Comparison of ENCODE assay signal across 8 cellular contexts in the genomic region with DNA sequence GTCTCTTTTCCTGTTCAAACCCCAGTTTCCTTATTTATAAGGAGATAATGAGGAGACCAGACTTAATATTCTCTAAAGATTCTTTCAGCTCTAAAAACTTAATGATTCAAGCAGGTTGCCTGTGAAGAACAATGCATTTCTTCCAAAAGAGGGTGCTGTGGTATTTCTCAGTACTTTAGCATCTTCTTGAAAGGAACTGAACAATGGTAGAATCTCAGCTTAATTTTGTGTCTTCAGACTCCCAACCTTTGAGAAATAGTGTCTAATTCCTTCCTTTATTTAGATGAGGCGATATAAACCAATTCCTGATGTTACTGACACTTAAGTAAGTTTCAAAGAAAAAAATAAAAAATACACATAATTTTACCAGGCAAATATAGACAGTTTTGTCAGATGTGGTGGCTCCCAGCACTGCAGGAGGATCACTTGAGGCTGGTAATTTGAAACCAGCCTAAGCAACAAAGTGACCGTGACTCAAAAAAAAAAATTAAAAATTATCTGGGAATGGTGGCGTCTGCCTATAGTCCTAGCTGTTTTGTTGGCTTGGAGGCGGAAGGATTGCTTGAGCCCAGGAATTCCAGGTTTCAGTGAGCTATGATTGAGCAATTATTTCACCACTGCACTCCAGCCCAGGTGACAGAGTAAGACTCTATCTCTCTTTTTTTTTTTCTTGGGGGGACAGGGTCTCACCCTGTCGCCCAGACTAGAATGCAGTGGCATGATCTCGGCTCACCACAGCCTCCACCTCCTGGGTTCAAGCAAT.
A peak's percentile ranks its signal among the peaks of the same experiment; 100 is the strongest.
DNase-seq lines count a peak whose midpoint lies in the region; ATAC-seq and TF ChIP-seq lines count a peak whose summit lies in the region.

No MANE protein-coding gene starts in this region.

- peaks cover 7% of the 10 kb centered on the region for H3K36me3 Mint-ChIP-seq in activated T-cell treated with anti-CD3 and anti-CD28 coated beads, Interleukin-2, amount 50 U/mL, for 4 hours (ENCODE audit: insufficient read depth)

- ATAC-seq in activated T-cell treated with anti-CD3 and anti-CD28 coated beads, Interleukin-2, amount 50 U/mL, for 4 hours: no peak

- H3K27me3 ChIP-seq in ovary: no peaks in the 10 kb centered on the region

- peaks cover 13% of the 10 kb centered on the region for H3K4me1 Mint-ChIP-seq in activated T-cell treated with anti-CD3 and anti-CD28 coated beads, Interleukin-2, amount 50 U/mL, for 4 hours (ENCODE audit: low read depth)

- intact Hi-C loops in ovary (cut with DNase I): loop anchor here in 3 of 4 donors (5.0 to 10.0 kb wide), 4 partner anchors 70 to 192 kb away; no protein-coding TSS in a partner anchor

- no peak for TF ChIP-seq EP300 in ovary (IDR thresholded peaks at IDR 0.05)

- H3K36me3 ChIP-seq in ovary: no peaks in the 10 kb centered on the region

- no peaks in the 10 kb centered on the region for H3K9me3 ChIP-seq in ovary

- H3K27ac ChIP-seq in epithelial cell of prostate (peak overlapping the region; percentile 91), ovary (peak overlapping the region in 1 of 2 donors; percentile 79)

- peak in 2 of 3 donors; percentile 25 to 53 for TF ChIP-seq CTCF in ovary (IDR thresholded peaks at IDR 0.05)

- 56 to 65% (median 63%) methylated on average over 6 of the region's 6 CpGs for WGBS in ovary, 3 donors

- peak; percentile 68 for DNase-seq in NCI-H2107 treated with DMSO at 0.1 percent for 48 hours (lab: John Stamatoyannopoulos, UW; ENCODE audit: unreplicated experiment)
- no peak for DNase-seq in NCI-H2107 (lab: John Stamatoyannopoulos, UW)
- DNase-seq in NCI-H69 (lab: John Stamatoyannopoulos, UW): peak; percentile 66
- DNase-seq in epithelial cell of prostate (ENCODE audit: low read depth, low spot score): no peak
- DNase-seq in ovary: no peak
- DNase-seq in T-helper 9 cell: no peak
- no peak for DNase-seq in activated T-cell treated with anti-CD3 and anti-CD28 coated beads, Interleukin-2, amount 50 U/mL, for 4 hours
- DNase-seq in COLO668 (lab: John Stamatoyannopoulos, UW; ENCODE audit: unreplicated experiment): no peak

- H3K4me3 ChIP-seq in ovary: no peak overlapping the region

- H3K4me1 ChIP-seq in ovary (ENCODE audit: insufficient read depth): peaks cover 1% of the 10 kb centered on the region

- TF ChIP-seq POLR2A in ovary (IDR thresholded peaks at IDR 0.05): no peak

- no peak overlapping the region for H3K4me3 Mint-ChIP-seq in activated T-cell treated with anti-CD3 and anti-CD28 coated beads, Interleukin-2, amount 50 U/mL, for 4 hours

- H3K9me3 Mint-ChIP-seq in activated T-cell treated with anti-CD3 and anti-CD28 coated beads, Interleukin-2, amount 50 U/mL, for 4 hours: no peaks in the 10 kb centered on the region

- no peaks in the 10 kb centered on the region for H3K27me3 Mint-ChIP-seq in activated T-cell treated with anti-CD3 and anti-CD28 coated beads, Interleukin-2, amount 50 U/mL, for 4 hours (ENCODE audit: low read depth)

Comparison
In these comparisons a context has a peak if more than half of its experiments do, and no peak if none do; other contexts are left out.
1. DNase-seq: peak in NCI-H2107 treated with DMSO at 0.1 percent for 48 hours (single experiment) and NCI-H69 (single experiment); none in NCI-H2107 (single experiment), epithelial cell of prostate (single experiment), ovary (0 of 5), T-helper 9 cell (single experiment), activated T-cell treated with anti-CD3 and anti-CD28 coated beads, Interleukin-2, amount 50 U/mL, for 4 hours (single experiment) and COLO668 (single experiment).